12 cellular contexts compared by ENCODE assay signal in the genomic region with DNA sequence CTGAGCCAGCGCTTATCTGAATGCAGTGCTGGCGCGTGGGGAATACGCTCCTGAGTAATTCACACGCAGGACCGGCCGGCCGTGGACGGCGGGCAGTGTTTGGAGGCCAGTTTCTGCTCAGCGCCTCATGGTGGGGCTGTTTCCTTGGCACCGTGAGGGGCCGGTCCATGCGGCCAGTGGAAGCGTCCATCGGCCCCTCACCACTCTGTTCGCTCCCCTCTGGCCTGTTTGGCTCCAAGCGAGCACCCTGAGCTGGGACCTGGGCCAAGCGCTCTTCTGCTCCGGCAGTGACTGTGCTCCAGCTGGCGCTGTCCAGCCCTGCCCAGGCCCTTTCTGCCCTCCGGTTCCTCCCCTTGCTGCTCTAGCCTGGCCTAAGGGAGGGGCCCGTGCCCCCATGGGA. TPM values are rescaled to one million over a fixed set of nuclear protein-coding genes. Genes with fewer than 3 reads are reported as not detected.
DNase-seq lines count a peak whose midpoint lies in the region; ATAC-seq and TF ChIP-seq lines count a peak whose summit lies in the region.
"Had no signal": no experiment of that assay in that cellular context is flagged by ENCODE, and none has a peak within 500 bp of the region (broad histone marks: within the 10 kb centered on the region; RNA-seq: fewer than 3 reads in every experiment).

No MANE protein-coding gene starts in this region.

- 81% methylated on average over 22 of the region's 23 CpGs for WGBS in hepatocyte (ENCODE audit: low lambda C conversion rate, missing lambda C conversion rate)

- H3K9me3 ChIP-seq in hepatocyte (ENCODE audit: low read depth) = no peaks in the 10 kb centered on the region
- H3K9me3 ChIP-seq in skeletal muscle satellite cell (replicated peaks; ENCODE audit: low read length) = no peaks in the 10 kb centered on the region

- no peak overlapping the region for H3K27ac ChIP-seq in hepatocyte
- H3K27ac ChIP-seq: HL-60 had no signal

- H3K4me1 ChIP-seq in hepatocyte (ENCODE audit: insufficient read depth) (no peaks in the 10 kb centered on the region), skeletal muscle satellite cell (ENCODE audit: control insufficient read depth, insufficient read depth, low read length) (peaks cover 16% of the 10 kb centered on the region)

- H3K36me3 ChIP-seq in hepatocyte (replicated peaks; ENCODE audit: insufficient read depth, low read depth) (no peaks in the 10 kb centered on the region), skeletal muscle satellite cell (ENCODE audit: insufficient read depth, low read length) (no peaks in the 10 kb centered on the region)

- H3K27ac Mint-ChIP-seq in CD14-positive monocyte = no peak overlapping the region
- H3K27ac Mint-ChIP-seq: activated T-cell treated with anti-CD3 and anti-CD28 coated beads, Interleukin-2, amount 50 U/mL, for 72 hours; T-cell had no signal

- intact Hi-C loops in CD14-positive monocyte (cut with micrococcal nuclease) = no loop called here

- no peak overlapping the region for H2AFZ ChIP-seq in hepatocyte

- no peak overlapping the region for H3K9ac ChIP-seq in skeletal muscle satellite cell (ENCODE audit: low read depth, low read length)

- no peaks in the 10 kb centered on the region for H3K9me2 ChIP-seq in hepatocyte (replicated peaks; ENCODE audit: insufficient read depth)

- in situ Hi-C loops in astrocyte of the spinal cord (cut with HindIII; ENCODE audit: low sequenced_read_pairs) = no loop called here

- TF ChIP-seq CTCF in LNCAP (IDR thresholded peaks at IDR 0.05) = peak; percentile 19; the same call in 1 of the 2 replicates
- TF ChIP-seq CTCF in astrocyte of the spinal cord (IDR thresholded peaks at IDR 0.05; ENCODE audit: low read depth, low read length) = peak; percentile 34
- peak; percentile 9 for TF ChIP-seq CTCF in hepatocyte (IDR thresholded peaks at IDR 0.05; ENCODE audit: poor library complexity)
- TF ChIP-seq CTCF in CD14-positive monocyte (IDR thresholded peaks at IDR 0.05) = no peak

- H3K4me1 Mint-ChIP-seq in CD14-positive monocyte = no peaks in the 10 kb centered on the region

- DNase-seq in astrocyte of the spinal cord (ENCODE audit: low read depth, low spot score) = peak; percentile 30
- peak; percentile 21 for DNase-seq in hepatocyte (ENCODE audit: low spot score)
- no peak for DNase-seq in RKO (ENCODE audit: low spot score)
- no peak for DNase-seq in CD14-positive monocyte (ENCODE audit: low spot score)
- DNase-seq: activated T-cell treated with anti-CD3 and anti-CD28 coated beads, Interleukin-2, amount 50 U/mL, for 72 hours; erythroblast; NCI-H2081 treated with DMSO at 0.1 percent for 48 hours; T-cell had no signal

- H3K36me3 Mint-ChIP-seq in CD14-positive monocyte = no peaks in the 10 kb centered on the region
- H3K36me3 Mint-ChIP-seq: T-cell had no signal

- H3K4me3 ChIP-seq in astrocyte of the spinal cord (ENCODE audit: low read depth, low read length) (no peak overlapping the region), hepatocyte (no peak overlapping the region), skeletal muscle satellite cell (ENCODE audit: low read length) (no peak overlapping the region)

- H3K4me2 ChIP-seq in hepatocyte = no peak overlapping the region
- peak overlapping the region; percentile 38 for H3K4me2 ChIP-seq in skeletal muscle satellite cell (ENCODE audit: low read length)

- peaks cover 0 to 1% (median 0%) of the 10 kb centered on the region in 7 donors for H3K9me3 Mint-ChIP-seq in CD14-positive monocyte
- H3K9me3 Mint-ChIP-seq: activated T-cell treated with anti-CD3 and anti-CD28 coated beads, Interleukin-2, amount 50 U/mL, for 72 hours; T-cell had no signal

- H3K79me2 ChIP-seq in hepatocyte = no peaks in the 10 kb centered on the region

- H3K4me3 Mint-ChIP-seq in CD14-positive monocyte = no peak overlapping the region
- H3K4me3 Mint-ChIP-seq: activated T-cell treated with anti-CD3 and anti-CD28 coated beads, Interleukin-2, amount 50 U/mL, for 72 hours; T-cell had no signal

- H3K27me3 Mint-ChIP-seq in CD14-positive monocyte (ENCODE audit: low read depth in 3 of 3) = peaks cover 4 to 10% (median 5%) of the 10 kb centered on the region in 3 donors

- no peaks in the 10 kb centered on the region for H4K20me1 ChIP-seq in hepatocyte (ENCODE audit: insufficient read depth, poor library complexity, severe bottlenecking)

- no peak for ATAC-seq in HG03432 (IDR thresholded peaks at IDR 0.05; ENCODE audit: unreplicated experiment)
- ATAC-seq: activated T-cell treated with anti-CD3 and anti-CD28 coated beads, Interleukin-2, amount 50 U/mL, for 72 hours; T-cell had no signal

- H3K27me3 ChIP-seq in hepatocyte (no peaks in the 10 kb centered on the region), skeletal muscle satellite cell (ENCODE audit: control insufficient read depth, insufficient read depth, low read length) (peaks cover 29% of the 10 kb centered on the region)

RNA-seq across cellular contexts. Expression of a gene that starts 16.3 kb away (rescaled TPM):
- total RNA-seq in hepatocyte = 0.48 and 1.3 TPM in 2 replicates
- polyA plus RNA-seq in hepatocyte = 1.9 and 3.4 TPM in 2 replicates
- total RNA-seq in skeletal muscle satellite cell (2012; rRNA removed) = under 0.01 and 0.22 TPM in 2 replicates
- not detected for polyA plus RNA-seq in CD14-positive monocyte

RNA-seq across cellular contexts. Expression of a gene that starts 47.4 kb away (rescaled TPM):
- total RNA-seq in hepatocyte = 25.5 and 31.6 TPM in 2 replicates
- polyA plus RNA-seq in hepatocyte (24.7 and 25.9 TPM in 2 replicates), CD14-positive monocyte (10 to 100 TPM in 1 of 2 donors, 1 to 10 TPM in 1; 8.2 to 10.5 TPM)
- total RNA-seq in skeletal muscle satellite cell (2012; rRNA removed) = 28.9 and 31.2 TPM in 2 replicates

Comparison
In these comparisons a context has a peak if more than half of its experiments do, and no peak if none do; other contexts are left out.
1. DNase-seq: peak in astrocyte of the spinal cord (single experiment) and hepatocyte (single experiment); none in RKO (single experiment) and CD14-positive monocyte (single experiment).